In the genomic region with DNA sequence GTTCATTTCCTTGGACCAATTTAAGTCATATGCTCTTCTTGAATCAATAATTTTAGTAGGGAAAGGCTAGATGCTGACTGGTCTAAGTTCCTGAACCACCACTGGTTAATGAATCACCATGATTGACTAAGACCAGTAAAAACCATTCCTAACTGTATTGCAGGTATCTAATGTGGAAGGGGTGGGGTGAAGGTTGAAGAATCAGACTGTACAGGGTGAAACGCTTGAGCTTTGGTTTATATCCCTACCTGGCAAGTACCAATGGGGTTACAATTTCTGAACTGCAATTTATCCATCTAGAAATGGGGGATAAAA, we compare ENCODE assay signal across 18 cellular contexts.
DNase-seq lines count a peak whose midpoint lies in the region; ATAC-seq, FAIRE-seq and TF ChIP-seq lines count a peak whose summit lies in the region.
"Had no signal": no experiment of that assay in that cellular context is flagged by ENCODE, and none has a peak within 500 bp of the region (broad histone marks: within the 10 kb centered on the region; RNA-seq: fewer than 3 reads in every experiment).

No MANE protein-coding gene starts in this region.

- intact Hi-C loops in left ventricle myocardium superior (cut with micrococcal nuclease) = no loop called here
- intact Hi-C loops in right cardiac atrium (cut with DNase I) = no loop called here
- intact Hi-C loops in HepG2 (cut with micrococcal nuclease; ENCODE audit: unreplicated experiment) = loop anchor here (1.0 to 2.0 kb wide), 2 partner anchors 38 to 101 kb away; no protein-coding TSS in a partner anchor

- DNase-seq in left ventricle myocardium superior (no peak), right cardiac atrium (no peak), brain microvascular endothelial cell (no peak), HepG2 (ENCODE audit: low spot score) (no peak), type B pancreatic cell (ENCODE audit: extremely low spot score, unreplicated experiment) (no peak), globus pallidus (ENCODE audit: low spot score) (no peak), NCI-H128 (lab: John Stamatoyannopoulos, UW; ENCODE audit: unreplicated experiment) (no peak)
- DNase-seq: amniotic stem cell; CD4-positive, CD25-positive, alpha-beta regulatory T cell; islet precursor cell; NCI-H1694; NCI-H446; ovary; stimulated activated naive CD4-positive, alpha-beta T cell treated with Interleukin-2 at 50 U/mL for 16 hours had no signal

- H3K4me2 ChIP-seq in HepG2 (ENCODE audit: low read depth, low read length) = peak overlapping the region; percentile 29; the same call in 1 of the 2 replicates

- H3K9me3 Mint-ChIP-seq in type B pancreatic cell = no peaks in the 10 kb centered on the region

- in situ Hi-C loops in brain microvascular endothelial cell (cut with HindIII; ENCODE audit: low pct_ligation_motif_present, low sequenced_read_pairs) = no loop called here
- in situ Hi-C loops in HepG2 (cut with HindIII; ENCODE audit: extremely low pct_ligation_motif_present, low pct_unique_long_range_greater_than_20kb) = no loop called here

- no TSS peak for BruUV-seq in HepG2 (replicated peaks; lab: Mats Ljungman, UMichigan)

- no peaks in the 10 kb centered on the region for H4K20me1 ChIP-seq in HepG2 (ENCODE audit: insufficient read depth, low read length)

- peaks cover 5% of the 10 kb centered on the region for H3K4me1 Mint-ChIP-seq in type B pancreatic cell (ENCODE audit: unreplicated experiment)

- H3K27ac ChIP-seq in right cardiac atrium (ENCODE audit: low read length) (no peak overlapping the region), brain microvascular endothelial cell (peak overlapping the region; percentile 60), HepG2 (ENCODE audit: extremely low read length, insufficient read depth, low read length) (peak overlapping the region; percentile 29)
- H3K27ac ChIP-seq: ovary had no signal

- peak; percentile 23 for ATAC-seq in left ventricle myocardium superior
- no peak for ATAC-seq in right cardiac atrium
- peak; percentile 57 for ATAC-seq in HepG2
- no peak for ATAC-seq in GM21447 (IDR thresholded peaks at IDR 0.05; ENCODE audit: unreplicated experiment)
- ATAC-seq: activated CD4-positive, CD25-positive, alpha-beta regulatory T cell treated with anti-CD3 and anti-CD28 coated beads, Interleukin-2, amount 50 U/mL, for 24 hours had no signal

- no peaks in the 10 kb centered on the region for H3K79me2 ChIP-seq in HepG2 (ENCODE audit: insufficient read depth, low read length)

- H3K9me3 ChIP-seq in right cardiac atrium (ENCODE audit: control insufficient read depth, low read length) (no peaks in the 10 kb centered on the region), HepG2 (ENCODE audit: low read length) (no peaks in the 10 kb centered on the region)
- H3K9me3 ChIP-seq: ovary had no signal

- no peaks in the 10 kb centered on the region for H3K36me3 Mint-ChIP-seq in type B pancreatic cell
- H3K36me3 Mint-ChIP-seq: CD4-positive, CD25-positive, alpha-beta regulatory T cell had no signal

- H3K36me3 ChIP-seq in brain microvascular endothelial cell (replicated peaks) (no peaks in the 10 kb centered on the region), HepG2 (replicated peaks in 1 of 2; ENCODE audit: control insufficient read depth in 1 of 2, insufficient read depth in 2 of 2, low read length in 2 of 2) (no peaks in the 10 kb centered on the region)
- H3K36me3 ChIP-seq: ovary had no signal

- no peak overlapping the region for H3K4me3 Mint-ChIP-seq in type B pancreatic cell
- H3K4me3 Mint-ChIP-seq: CD4-positive, CD25-positive, alpha-beta regulatory T cell had no signal

- TF ChIP-seq CTCF in brain microvascular endothelial cell (IDR thresholded peaks at IDR 0.05; ENCODE audit: low read depth, low read length, missing control alignments) = no peak
- no peak for TF ChIP-seq CTCF in HepG2 (CRISPR knock-in tag; IDR thresholded peaks at IDR 0.05)
- no peak for TF ChIP-seq CTCF in type B pancreatic cell (conservative IDR thresholded peaks at IDR 0.05)

- H3K27me3 Mint-ChIP-seq in type B pancreatic cell = no peaks in the 10 kb centered on the region

- 92% methylated on average over 1 of the region's 1 CpG for WGBS in right cardiac atrium
- 0% methylated on average over 1 of the region's 1 CpG for WGBS in HepG2 (ENCODE audit: low lambda C conversion rate)

- TF ChIP-seq EP300 in HepG2 (IDR thresholded peaks at IDR 0.05; ENCODE audit: low read depth in 2 of 2, low read length in 2 of 2) (no peak), HepG2 (CRISPR knock-in tag; IDR thresholded peaks at IDR 0.05; ENCODE audit: borderline replicate concordance) (no peak)

- H3K4me1 ChIP-seq in right cardiac atrium (ENCODE audit: control insufficient read depth, insufficient read depth, low read length) (no peaks in the 10 kb centered on the region), HepG2 (ENCODE audit: insufficient read depth, low read length) (peaks cover 25% of the 10 kb centered on the region)

- no peak for TF ChIP-seq POLR2A in HepG2 (IDR thresholded peaks at IDR 0.05; ENCODE audit: insufficient read depth in 1 of 2, low read depth in 2 of 2, low read length in 2 of 2)

- H3K9ac ChIP-seq in HepG2 (ENCODE audit: insufficient read depth, low read depth, low read length) = no peak overlapping the region

- POLR2A ChIA-PET in HepG2 (lab: Yijun Ruan, JAX) = interaction anchor here (1.4 kb wide), 1 partner anchor 101 kb away, joined by 5 read pairs; a partner anchor contains a TSS

- peak overlapping the region; percentile 30 for H3K27ac Mint-ChIP-seq in type B pancreatic cell
- H3K27ac Mint-ChIP-seq: CD4-positive, CD25-positive, alpha-beta regulatory T cell had no signal

- H2AFZ ChIP-seq in HepG2 (ENCODE audit: low read length) = no peak overlapping the region

- H3K4me3 ChIP-seq in right cardiac atrium (ENCODE audit: low read length) = no peak overlapping the region
- H3K4me3 ChIP-seq in brain microvascular endothelial cell (ENCODE audit: low read depth, low read length) = no peak overlapping the region
- no peak overlapping the region for H3K4me3 ChIP-seq in HepG2 (replicated peaks in 1 of 3; ENCODE audit: insufficient read depth in 1 of 3, low read depth in 2 of 3, low read length in 3 of 3)
- H3K4me3 ChIP-seq: ovary had no signal

- no peak for FAIRE-seq in HepG2 (lab: Jason Lieb, UNC)
- FAIRE-seq: endothelial cell of umbilical vein, GM19239 had no signal

- CTCF ChIA-PET in HepG2 (lab: Yijun Ruan, JAX; ENCODE audit: low intra/inter-chr PET ratio, low total read pairs) = no interaction called here

- H3K27me3 ChIP-seq in right cardiac atrium (ENCODE audit: control insufficient read depth, insufficient read depth) (no peaks in the 10 kb centered on the region), brain microvascular endothelial cell (replicated peaks) (no peaks in the 10 kb centered on the region), HepG2 (ENCODE audit: control insufficient read depth in 1 of 2, insufficient read depth in 2 of 2, low read length in 2 of 2) (no peaks in the 10 kb centered on the region)
- H3K27me3 ChIP-seq: ovary had no signal

- no peak for TF ChIP-seq RAD21 in HepG2 (CRISPR knock-in tag; IDR thresholded peaks at IDR 0.05)

TF ChIP-seq in HepG2, 621 proteins besides CTCF, POLR2A, EP300 and RAD21:
- TF ChIP-seq ZNF589 (CRISPR knock-in tag; conservative IDR thresholded peaks at IDR 0.05) = no peak
- no peak for TF ChIP-seq NKX3-1 (CRISPR knock-in tag; IDR thresholded peaks at IDR 0.05)
- no peak for TF ChIP-seq ZNF891 (CRISPR knock-in tag; IDR thresholded peaks at IDR 0.05)
- TF ChIP-seq, protein P1, sequence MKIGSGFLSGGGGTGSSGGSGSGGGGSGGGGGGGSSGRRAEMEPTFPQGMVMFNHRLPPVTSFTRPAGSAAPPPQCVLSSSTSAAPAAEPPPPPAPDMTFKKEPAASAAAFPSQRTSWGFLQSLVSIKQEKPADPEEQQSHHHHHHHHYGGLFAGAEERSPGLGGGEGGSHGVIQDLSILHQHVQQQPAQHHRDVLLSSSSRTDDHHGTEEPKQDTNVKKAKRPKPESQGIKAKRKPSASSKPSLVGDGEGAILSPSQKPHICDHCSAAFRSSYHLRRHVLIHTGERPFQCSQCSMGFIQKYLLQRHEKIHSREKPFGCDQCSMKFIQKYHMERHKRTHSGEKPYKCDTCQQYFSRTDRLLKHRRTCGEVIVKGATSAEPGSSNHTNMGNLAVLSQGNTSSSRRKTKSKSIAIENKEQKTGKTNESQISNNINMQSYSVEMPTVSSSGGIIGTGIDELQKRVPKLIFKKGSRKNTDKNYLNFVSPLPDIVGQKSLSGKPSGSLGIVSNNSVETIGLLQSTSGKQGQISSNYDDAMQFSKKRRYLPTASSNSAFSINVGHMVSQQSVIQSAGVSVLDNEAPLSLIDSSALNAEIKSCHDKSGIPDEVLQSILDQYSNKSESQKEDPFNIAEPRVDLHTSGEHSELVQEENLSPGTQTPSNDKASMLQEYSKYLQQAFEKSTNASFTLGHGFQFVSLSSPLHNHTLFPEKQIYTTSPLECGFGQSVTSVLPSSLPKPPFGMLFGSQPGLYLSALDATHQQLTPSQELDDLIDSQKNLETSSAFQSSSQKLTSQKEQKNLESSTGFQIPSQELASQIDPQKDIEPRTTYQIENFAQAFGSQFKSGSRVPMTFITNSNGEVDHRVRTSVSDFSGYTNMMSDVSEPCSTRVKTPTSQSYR (CRISPR knock-in tag; IDR thresholded peaks at IDR 0.05; ENCODE audit: borderline replicate concordance) = no peak
- no peak for TF ChIP-seq ZNF264 (CRISPR knock-in tag; IDR thresholded peaks at IDR 0.05)
- no peak for TF ChIP-seq ZNF564 (CRISPR knock-in tag; IDR thresholded peaks at IDR 0.05)
- TF ChIP-seq ZKSCAN8 (CRISPR knock-in tag; IDR thresholded peaks at IDR 0.05; ENCODE audit: borderline replicate concordance) = no peak
- no peak for TF ChIP-seq ZNF263 (CRISPR knock-in tag; IDR thresholded peaks at IDR 0.05)
- TF ChIP-seq TOPORS (CRISPR knock-in tag; IDR thresholded peaks at IDR 0.05) = no peak

Comparison
In these comparisons a context has a peak if more than half of its experiments do, and no peak if none do; other contexts are left out.
1. ATAC-seq: peak in left ventricle myocardium superior (single experiment) and HepG2 (single experiment); none in right cardiac atrium (0 of 2) and GM21447 (single experiment).